In genomic region chr5:124236366-124237231, GRCh38 we compare ENCODE assay signal across 17 cellular contexts.
DNase-seq lines count a peak whose midpoint lies in the region; ATAC-seq, FAIRE-seq and TF ChIP-seq lines count a peak whose summit lies in the region.
"Had no signal": no experiment of that assay in that cellular context is flagged by ENCODE, and none has a peak within 500 bp of the region (broad histone marks: within the 10 kb centered on the region; RNA-seq: fewer than 3 reads in every experiment).

No MANE protein-coding gene starts in this region.

- H3K79me2 ChIP-seq in H1 (ENCODE audit: control insufficient read depth in 1 of 2, insufficient read depth in 2 of 2, low read length in 2 of 2): no peaks in the 10 kb centered on the region
- no peaks in the 10 kb centered on the region for H3K79me2 ChIP-seq in mesendoderm (ENCODE audit: control insufficient read depth, insufficient read depth, low read length)
- H3K79me2 ChIP-seq: hepatocyte had no signal

- CTCF ChIA-PET in H1 (lab: Charles Lee; ENCODE audit: partially characterized antibody): interaction anchor here (0.6 to 0.9 kb wide), 4 partner anchors 53 to 246 kb away, joined by 3 read pairs; no protein-coding TSS in a partner anchor

- no peaks in the 10 kb centered on the region for H3K23me2 ChIP-seq in H1 (ENCODE audit: low read depth, low read length)

- no peak overlapping the region; the same call in 1 of the 2 replicates for H2BK5ac ChIP-seq in H1 (ENCODE audit: low read depth, low read length)
- H2BK5ac ChIP-seq in mesendoderm (ENCODE audit: low read length): peak overlapping the region; percentile 66

- H3K18ac ChIP-seq in H1 (ENCODE audit: extremely low read depth, low read length): no peak overlapping the region; the same call in 1 of the 2 replicates
- peak overlapping the region; percentile 80 for H3K18ac ChIP-seq in mesendoderm (ENCODE audit: low read length)

- peak; percentile 38 for DNase-seq in Ammon's horn (ENCODE audit: low spot score)
- DNase-seq in NCI-H146 (lab: John Stamatoyannopoulos, UW): peak; percentile 84
- no peak for DNase-seq in H1 (ENCODE audit: low read depth in 1 of 2, low spot score in 2 of 2)
- DNase-seq in mesendoderm: no peak
- no peak for DNase-seq in SW480 (ENCODE audit: low spot score)
- no peak for DNase-seq in DMS79 treated with DMSO at 0.1 percent for 48 hours (lab: John Stamatoyannopoulos, UW)
- DNase-seq: activated CD4-positive, CD25-positive, alpha-beta regulatory T cell treated with anti-CD3 and anti-CD28 coated beads, Interleukin-2, amount 50 U/mL, for 72 hours; activated naive CD4-positive, alpha-beta T cell treated with anti-CD3 and anti-CD28 coated beads, Interleukin-2, amount 10 ng/mL, durations not matched to agents 7 days and 5 days; left ventricle myocardium superior; NCI-H1105; sigmoid colon had no signal

- H2AK5ac ChIP-seq in H1 (ENCODE audit: low read depth, low read length) (no peak overlapping the region), mesendoderm (ENCODE audit: low read length) (no peak overlapping the region)

- H3K4ac ChIP-seq in H1 (replicated peaks; ENCODE audit: insufficient read length, low read depth, low read length) (no peak overlapping the region), mesendoderm (ENCODE audit: low read depth, low read length) (no peak overlapping the region)

- no peak for TF ChIP-seq EP300 in H1 (IDR thresholded peaks at IDR 0.05; ENCODE audit: borderline replicate concordance in 1 of 2, low read depth in 2 of 2, low read length in 2 of 2)

- no peak for ATAC-seq in GM21367 (IDR thresholded peaks at IDR 0.05; ENCODE audit: unreplicated experiment)
- ATAC-seq in GM18498 (IDR thresholded peaks at IDR 0.05; ENCODE audit: unreplicated experiment): no peak
- ATAC-seq: left ventricle myocardium superior; stimulated activated memory B cell treated with anti-CD40 and anti-IgM and Interleukin-4, amounts not matched to agents 10 μg/mL and 1 μg/mL and 100 μg/mL, for 72 hours had no signal

- WGBS in H1 (ENCODE audit: extremely low coverage in 1 of 2, insufficient coverage in 1 of 2, insufficient read length in 1 of 2, insufficient replicate concordance in 2 of 2, low coverage in 1 of 2, low lambda C conversion rate in 2 of 2, missing lambda C conversion rate in 1 of 2), 2 experiments: 89% methylated on average over 3 of the region's 3 CpGs; no CpG with 5 or more reads in 1 of the 2 experiments
- no CpG with 5 or more reads among the region's 3 CpGs for WGBS in mesendoderm (ENCODE audit: extremely low coverage, insufficient coverage, low lambda C conversion rate)

- H3K23ac ChIP-seq in H1 (ENCODE audit: insufficient read length): no peak overlapping the region
- H3K23ac ChIP-seq in mesendoderm (ENCODE audit: low read length): no peak overlapping the region

- POLR2A ChIA-PET in H1 (lab: Charles Lee; ENCODE audit: partially characterized antibody): no interaction called here

- H3K4me3 ChIP-seq in H1 (ENCODE audit: extremely low read depth in 1 of 4, insufficient read depth in 2 of 4, low read depth in 3 of 4, low read length in 4 of 4) (no peak overlapping the region), mesendoderm (ENCODE audit: low read length) (no peak overlapping the region)
- H3K4me3 ChIP-seq: hepatocyte, neural progenitor cell, sigmoid colon had no signal

- no peaks in the 10 kb centered on the region for H4K20me1 ChIP-seq in H1 (replicated peaks in 1 of 2; ENCODE audit: control insufficient read depth in 1 of 2, insufficient read depth in 2 of 2, low read length in 2 of 2)

- TF ChIP-seq POLR2A in H1 (IDR thresholded peaks at IDR 0.05; ENCODE audit: control extremely low read depth in 1 of 2, low read depth in 2 of 2, low read length in 2 of 2): no peak

- no peak overlapping the region for H2AFZ ChIP-seq in H1 (ENCODE audit: low read length)
- H2AFZ ChIP-seq: hepatocyte, neural progenitor cell had no signal

- no peak for FAIRE-seq in H1 (lab: Jason Lieb, UNC)
- FAIRE-seq: urothelium cell line had no signal

- H2BK15ac ChIP-seq in H1 (ENCODE audit: low read length) (no peak overlapping the region), mesendoderm (replicated peaks; ENCODE audit: low read depth) (no peak overlapping the region)

- TF ChIP-seq CTCF in H1 (IDR thresholded peaks at IDR 0.05; ENCODE audit: control extremely low read depth in 1 of 3, insufficient read depth in 1 of 3, low read depth in 1 of 3, low read length in 3 of 3): no peak

- no peaks in the 10 kb centered on the region for H3K27me3 ChIP-seq in H1 (replicated peaks in 1 of 4; ENCODE audit: control insufficient read depth in 3 of 4, extremely low read depth in 1 of 4, insufficient read depth in 3 of 4, low read length in 3 of 4)
- no peaks in the 10 kb centered on the region for H3K27me3 ChIP-seq in mesendoderm (ENCODE audit: insufficient read depth, low read length, poor library complexity)
- H3K27me3 ChIP-seq: hepatocyte, neural progenitor cell, sigmoid colon had no signal

- H3K79me1 ChIP-seq in H1 (ENCODE audit: low read depth, low read length) (no peaks in the 10 kb centered on the region), mesendoderm (ENCODE audit: low read length) (no peaks in the 10 kb centered on the region)

- H3K14ac ChIP-seq in H1 (ENCODE audit: insufficient read length): no peak overlapping the region

- H3K4me2 ChIP-seq in H1 (ENCODE audit: insufficient read depth in 1 of 2, low read depth in 2 of 2, low read length in 2 of 2): no peak overlapping the region
- H3K4me2 ChIP-seq in mesendoderm (ENCODE audit: low read length): no peak overlapping the region
- H3K4me2 ChIP-seq: hepatocyte, neural progenitor cell had no signal

- no peak for TF ChIP-seq RAD21 in H1 (IDR thresholded peaks at IDR 0.05 in 1 of 2, conservative IDR thresholded peaks at IDR 0.05 in 1 of 2; ENCODE audit: low read depth in 2 of 2, low read length in 2 of 2)

- no peak overlapping the region for H3K9ac ChIP-seq in H1 (replicated peaks in 1 of 4; ENCODE audit: extremely low read depth in 1 of 4, low read depth in 3 of 4, low read length in 3 of 4)
- no peak overlapping the region for H3K9ac ChIP-seq in mesendoderm (ENCODE audit: low read length)
- H3K9ac ChIP-seq: neural progenitor cell had no signal

- H2BK120ac ChIP-seq in H1 (replicated peaks; ENCODE audit: low read depth, low read length): peak overlapping the region; percentile 4
- H2BK120ac ChIP-seq in mesendoderm (ENCODE audit: low read depth, low read length): peak overlapping the region; percentile 67

- no peak overlapping the region for H2BK20ac ChIP-seq in H1 (ENCODE audit: low read length)

- H4K5ac ChIP-seq in H1 (ENCODE audit: insufficient read length, low read depth, low read length) (no peak overlapping the region), mesendoderm (ENCODE audit: low read length) (no peak overlapping the region)

- H3K36me3 ChIP-seq in H1 (ENCODE audit: control insufficient read depth in 2 of 4, insufficient read depth in 4 of 4, low read length in 3 of 4) (no peaks in the 10 kb centered on the region), mesendoderm (ENCODE audit: control insufficient read depth, insufficient read depth, low read length) (no peaks in the 10 kb centered on the region)
- H3K36me3 ChIP-seq: neural progenitor cell, sigmoid colon had no signal

- H3K56ac ChIP-seq in H1 (replicated peaks; ENCODE audit: insufficient read length, low read depth, low read length): no peak overlapping the region
- peak overlapping the region; percentile 45 for H3K56ac ChIP-seq in mesendoderm (ENCODE audit: low read length)

- peak overlapping the region; percentile 5; the same call in 1 of the 2 replicates for H2BK12ac ChIP-seq in H1 (ENCODE audit: low read depth, low read length)

- H3K4me1 ChIP-seq in H1 (replicated peaks in 1 of 4; ENCODE audit: control insufficient read depth in 3 of 4, insufficient read depth in 4 of 4, low read length in 3 of 4) (peaks cover 3 to 24% (median 14%) of the 10 kb centered on the region in 4 experiments; a peak in 4 of 7 replicates), mesendoderm (ENCODE audit: control insufficient read depth, low read depth, low read length) (peaks cover 6% of the 10 kb centered on the region)
- H3K4me1 ChIP-seq: sigmoid colon had no signal

- H4K8ac ChIP-seq in H1 (ENCODE audit: extremely low read depth, insufficient read depth, low read length): no peak overlapping the region
- no peak overlapping the region for H4K8ac ChIP-seq in mesendoderm (ENCODE audit: low read depth, low read length)

- no peak overlapping the region for H4K91ac ChIP-seq in H1 (replicated peaks; ENCODE audit: insufficient read length, low read length)

- H3K9me3 ChIP-seq in H1 (ENCODE audit: insufficient read depth in 2 of 2, low read depth in 1 of 2, low read length in 1 of 2): 0 out of 4 replicates have a peak, but pooled peaks cover 4 to 5% of the 10 kb centered on the region in 2 experiments

- no peak overlapping the region for H3K27ac ChIP-seq in H1 (ENCODE audit: low read depth, low read length)
- no peak overlapping the region for H3K27ac ChIP-seq in mesendoderm (ENCODE audit: low read depth, low read length)
- H3K27ac ChIP-seq: hepatocyte, neural progenitor cell, sigmoid colon had no signal

TF ChIP-seq in H1, 55 proteins besides CTCF, POLR2A, EP300 and RAD21:
- TF ChIP-seq TBP (IDR thresholded peaks at IDR 0.05; ENCODE audit: low read depth, low read length) (no peak), MAFK (IDR thresholded peaks at IDR 0.05; ENCODE audit: low read depth, low read length) (no peak), NRF1 (IDR thresholded peaks at IDR 0.05; ENCODE audit: low read depth, low read length) (no peak), CHD1 (IDR thresholded peaks at IDR 0.05; ENCODE audit: low read depth, low read length) (no peak), CBX8 (IDR thresholded peaks at IDR 0.05; ENCODE audit: borderline replicate concordance, low read depth, low read length) (no peak), KDM5A (IDR thresholded peaks at IDR 0.05; ENCODE audit: low read length) (no peak)

Comparison
In these comparisons a context has a peak if more than half of its experiments do, and no peak if none do; other contexts are left out.
1. DNase-seq: peak in Ammon's horn (single experiment) and NCI-H146 (single experiment); none in H1 (0 of 2), mesendoderm (single experiment), SW480 (single experiment) and DMS79 treated with DMSO at 0.1 percent for 48 hours (single experiment).